ENCODE assay signal across 21 cellular contexts in the genomic region with DNA sequence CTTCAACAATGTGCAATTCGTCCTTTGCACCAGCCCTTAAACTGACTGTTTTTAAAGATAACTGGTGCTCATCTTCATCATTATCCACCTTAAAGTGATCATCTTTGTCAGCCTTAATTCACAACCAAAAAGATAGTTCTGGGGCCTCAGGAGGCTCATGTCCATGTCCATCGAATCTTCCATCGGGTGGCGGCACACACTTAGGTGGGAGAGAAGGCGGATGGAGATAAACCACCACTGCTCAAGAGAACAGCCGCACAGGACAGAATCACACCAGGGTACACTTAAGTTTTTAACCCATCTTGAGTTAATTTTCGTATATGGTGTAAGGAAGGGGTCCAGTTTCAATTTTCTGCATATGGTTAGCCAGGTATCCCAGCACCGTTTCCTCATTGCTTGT. TPM values are rescaled to one million over a fixed set of nuclear protein-coding genes. Genes with fewer than 3 reads are reported as not detected.
DNase-seq lines count a peak whose midpoint lies in the region; ATAC-seq and TF ChIP-seq lines count a peak whose summit lies in the region.
"Had no signal": no experiment of that assay in that cellular context is flagged by ENCODE, and none has a peak within 500 bp of the region (broad histone marks: within the 10 kb centered on the region; RNA-seq: fewer than 3 reads in every experiment).

No MANE protein-coding gene starts in this region.

- H3K27ac Mint-ChIP-seq in activated naive CD4-positive, alpha-beta T cell treated with anti-CD3 and anti-CD28 coated beads for 36 hours: no peak overlapping the region
- H3K27ac Mint-ChIP-seq in WTC11: no peak overlapping the region
- H3K27ac Mint-ChIP-seq in neural progenitor cell: no peak overlapping the region
- H3K27ac Mint-ChIP-seq: CD14-positive monocyte; CD4-positive, alpha-beta T cell; CD8-positive, alpha-beta memory T cell had no signal

- no peak overlapping the region for H3K27ac ChIP-seq in HCT116 (ENCODE audit: low read depth, low read length)
- no peak overlapping the region for H3K27ac ChIP-seq in neural progenitor cell
- H3K27ac ChIP-seq: A549; BLaER1 treated with 17β-estradiol and CSF1 and Interleukin-3, amounts not matched to agents 10 nM and 100 nM; GM23248 had no signal

- H3K4me1 Mint-ChIP-seq in activated naive CD4-positive, alpha-beta T cell treated with anti-CD3 and anti-CD28 coated beads for 36 hours (ENCODE audit: low read depth): no peaks in the 10 kb centered on the region
- H3K4me1 Mint-ChIP-seq in WTC11 (peaks cover 1% of the 10 kb centered on the region; the same call in 1 of the 2 replicates), neural progenitor cell (no peaks in the 10 kb centered on the region)
- H3K4me1 Mint-ChIP-seq: CD14-positive monocyte; CD8-positive, alpha-beta memory T cell had no signal

- ATAC-seq in HCT116 (no peak), WTC11 (no peak)
- ATAC-seq: A549, GM12878 had no signal

- H4K20me1 ChIP-seq in HCT116 (ENCODE audit: insufficient read depth): no peaks in the 10 kb centered on the region
- no peaks in the 10 kb centered on the region for H4K20me1 ChIP-seq in neural progenitor cell (ENCODE audit: low read depth)
- H4K20me1 ChIP-seq: BLaER1 treated with 17β-estradiol and CSF1 and Interleukin-3, amounts not matched to agents 10 nM and 100 nM had no signal

- H3K4me1 ChIP-seq in HCT116 (ENCODE audit: control insufficient read depth in 1 of 2, insufficient read depth in 2 of 2, low read length in 2 of 2): no peaks in the 10 kb centered on the region
- H3K4me1 ChIP-seq in neural progenitor cell: no peaks in the 10 kb centered on the region
- H3K4me1 ChIP-seq: A549, BE2C, HAP-1 had no signal

- no peaks in the 10 kb centered on the region for H3K9me2 ChIP-seq in HCT116 (ENCODE audit: insufficient read depth)

- H3K27me3 ChIP-seq in HCT116 (ENCODE audit: insufficient read depth, low read length): no peaks in the 10 kb centered on the region
- no peaks in the 10 kb centered on the region for H3K27me3 ChIP-seq in neural progenitor cell
- H3K27me3 ChIP-seq: BE2C; BLaER1 treated with 17β-estradiol and CSF1 and Interleukin-3, amounts not matched to agents 10 nM and 100 nM had no signal

- H2AFZ ChIP-seq in HCT116 (ENCODE audit: low read depth, low read length, poor library complexity, severe bottlenecking): no peak overlapping the region
- no peak overlapping the region for H2AFZ ChIP-seq in neural progenitor cell (replicated peaks)
- H2AFZ ChIP-seq: GM23248 had no signal

- peaks cover 7% of the 10 kb centered on the region for H3K27me3 Mint-ChIP-seq in activated naive CD4-positive, alpha-beta T cell treated with anti-CD3 and anti-CD28 coated beads for 36 hours (ENCODE audit: low read depth)
- H3K27me3 Mint-ChIP-seq in WTC11 (ENCODE audit: low read depth) (peaks cover 5% of the 10 kb centered on the region), neural progenitor cell (ENCODE audit: insufficient read depth, low read depth) (no peaks in the 10 kb centered on the region)

- intact Hi-C loops in activated naive CD4-positive, alpha-beta T cell treated with anti-CD3 and anti-CD28 coated beads for 36 hours (cut with micrococcal nuclease): no loop called here
- intact Hi-C loops in HCT116 (cut with micrococcal nuclease): no loop called here

- no peaks in the 10 kb centered on the region for H3F3A ChIP-seq in neural progenitor cell (ENCODE audit: low read depth)

- H3K9me3 Mint-ChIP-seq in activated naive CD4-positive, alpha-beta T cell treated with anti-CD3 and anti-CD28 coated beads for 36 hours: peaks cover 14% of the 10 kb centered on the region
- peaks cover 22% of the 10 kb centered on the region for H3K9me3 Mint-ChIP-seq in WTC11
- H3K9me3 Mint-ChIP-seq in neural progenitor cell: peaks cover 18% of the 10 kb centered on the region

- peak; percentile 33; the same call in 1 of the 2 replicates for TF ChIP-seq RAD21 in HCT116 (IDR thresholded peaks at IDR 0.05; ENCODE audit: low read depth)

- TF ChIP-seq POLR2A in HCT116 (IDR thresholded peaks at IDR 0.05; ENCODE audit: borderline replicate concordance, extremely low read depth, insufficient read depth, insufficient read length): no peak

- H3K9me3 ChIP-seq in HCT116 (ENCODE audit: control insufficient read depth in 1 of 2, insufficient read depth in 1 of 2, low read depth in 1 of 2, low read length in 2 of 2): no peaks in the 10 kb centered on the region
- no peaks in the 10 kb centered on the region for H3K9me3 ChIP-seq in neural progenitor cell (ENCODE audit: low read depth)
- H3K9me3 ChIP-seq: A549, BE2C had no signal

- RAD21 ChIA-PET in HCT116 (lab: Charles Lee; ENCODE audit: low non-redundant PET in 1 of 2, low total read pairs in 2 of 2, uncharacterized antibody in 2 of 2, unreplicated experiment in 2 of 2): no interaction called here

- H3K79me2 ChIP-seq in HCT116 (ENCODE audit: insufficient read depth, low read length): no peaks in the 10 kb centered on the region
- no peaks in the 10 kb centered on the region for H3K79me2 ChIP-seq in neural progenitor cell (ENCODE audit: low read depth)

- BruUV-seq in HCT116 (replicated peaks; lab: Mats Ljungman, UMichigan): no TSS peak

- peaks cover 6% of the 10 kb centered on the region for H3K36me3 Mint-ChIP-seq in activated naive CD4-positive, alpha-beta T cell treated with anti-CD3 and anti-CD28 coated beads for 36 hours (ENCODE audit: low read depth)
- peaks cover 16% of the 10 kb centered on the region for H3K36me3 Mint-ChIP-seq in WTC11
- peaks cover 3% of the 10 kb centered on the region for H3K36me3 Mint-ChIP-seq in neural progenitor cell
- H3K36me3 Mint-ChIP-seq: CD14-positive monocyte had no signal

- H3K4me3 Mint-ChIP-seq in activated naive CD4-positive, alpha-beta T cell treated with anti-CD3 and anti-CD28 coated beads for 36 hours: no peak overlapping the region
- H3K4me3 Mint-ChIP-seq in WTC11 (no peak overlapping the region), neural progenitor cell (no peak overlapping the region)
- H3K4me3 Mint-ChIP-seq: CD14-positive monocyte; CD4-positive, alpha-beta T cell; CD8-positive, alpha-beta memory T cell had no signal

- TF ChIP-seq CTCF in HCT116 (IDR thresholded peaks at IDR 0.05 in 2 of 3, conservative IDR thresholded peaks at IDR 0.05 in 1 of 3; ENCODE audit: borderline replicate concordance in 1 of 3, insufficient read depth in 1 of 3, low read depth in 2 of 3, low read length in 2 of 3) (no peak), WTC11 (IDR thresholded peaks at IDR 0.05) (no peak), neural progenitor cell (IDR thresholded peaks at IDR 0.05) (peak; percentile 4)

- H3K9ac ChIP-seq in HCT116 (ENCODE audit: low read length) (no peak overlapping the region), neural progenitor cell (no peak overlapping the region)
- H3K9ac ChIP-seq: BLaER1 treated with 17β-estradiol and CSF1 and Interleukin-3, amounts not matched to agents 10 nM and 100 nM; GM23248 had no signal

- CTCF ChIA-PET in activated naive CD4-positive, alpha-beta T cell treated with anti-CD3 and anti-CD28 coated beads for 36 hours (lab: Charles Lee): no interaction called here
- CTCF ChIA-PET in HCT116 (lab: Charles Lee) (no interaction called here), WTC11 (lab: Charles Lee) (no interaction called here)

- POLR2A ChIA-PET in HCT116 (lab: Charles Lee): no interaction called here
- POLR2A ChIA-PET in WTC11 (lab: Charles Lee): no interaction called here

- H3K4me3 ChIP-seq in HCT116 (replicated peaks in 1 of 2; ENCODE audit: low read depth in 1 of 2, low read length in 2 of 2) (no peak overlapping the region), neural progenitor cell (no peak overlapping the region)
- H3K4me3 ChIP-seq: A549; BLaER1 treated with 17β-estradiol and CSF1 and Interleukin-3, amounts not matched to agents 10 nM and 100 nM; GM12878; GM23248; HAP-1 had no signal

- DNase-seq in activated naive CD4-positive, alpha-beta T cell treated with anti-CD3 and anti-CD28 coated beads for 36 hours: peak; percentile 8
- DNase-seq in activated naive CD4-positive, alpha-beta T cell treated with anti-CD3 and anti-CD28 coated beads, Interleukin-2, amount 50 U/mL, for 16 hours: no peak
- DNase-seq in HCT116 (ENCODE audit: low read depth, low spot score): no peak
- DNase-seq in WTC11 (ENCODE audit: low spot score): peak; percentile 22
- no peak for DNase-seq in neural progenitor cell (ENCODE audit: low spot score)
- DNase-seq in cortex of kidney (lab: John Stamatoyannopoulos, UW): no peak
- no peak for DNase-seq in NCI-H748 treated with DMSO at 0.1 percent for 48 hours (lab: John Stamatoyannopoulos, UW)
- DNase-seq: 8988T; ACHN; AML-193; BE2C; CD4-positive, alpha-beta T cell; CD8-positive, alpha-beta memory T cell; DMS 273 treated with DMSO at 0.1 percent for 48 hours; DND-41; GM23248 had no signal

- no peaks in the 10 kb centered on the region for H3K36me3 ChIP-seq in HCT116 (ENCODE audit: control insufficient read depth in 1 of 2, insufficient read depth in 2 of 2, low read length in 2 of 2)
- no peaks in the 10 kb centered on the region for H3K36me3 ChIP-seq in neural progenitor cell
- H3K36me3 ChIP-seq: BE2C, HAP-1 had no signal

- H3K4me2 ChIP-seq in HCT116 (ENCODE audit: low read length) (no peak overlapping the region), neural progenitor cell (no peak overlapping the region)
- H3K4me2 ChIP-seq: A549; BLaER1 treated with 17β-estradiol and CSF1 and Interleukin-3, amounts not matched to agents 10 nM and 100 nM had no signal

TF ChIP-seq in HCT116, 20 proteins besides CTCF, POLR2A, EP300 and RAD21:
- TF ChIP-seq YY1 (IDR thresholded peaks at IDR 0.05; ENCODE audit: extremely low read depth, insufficient replicate concordance, low read depth, low read length) (no peak), EGR1 (IDR thresholded peaks at IDR 0.05; ENCODE audit: low read depth) (no peak), CBX3 (IDR thresholded peaks at IDR 0.05; ENCODE audit: low read depth) (no peak), JUND (IDR thresholded peaks at IDR 0.05) (no peak)

RNA-seq across cellular contexts. Expression of gene OIT3, which starts 24.8 kb away (rescaled TPM):
- total RNA-seq in activated naive CD4-positive, alpha-beta T cell treated with anti-CD3 and anti-CD28 coated beads for 36 hours: not detected
- total RNA-seq in HCT116 (2021; ENCODE audit: unreplicated experiment) (not detected), WTC11 (2021) (not detected in 3 replicates), neural progenitor cell (ENCODE audit: low replicate concordance) (not detected in 2 replicates)
- polyA plus RNA-seq in HCT116 (2012): not detected in 2 replicates
- total RNA-seq: CD4-positive, alpha-beta T cell; CD8-positive, alpha-beta memory T cell; GM12878; GM23248 had no signal
- polyA plus RNA-seq: CD14-positive monocyte; CD8-positive, alpha-beta memory T cell; GM12878; GM23248 had no signal

RNA-seq across cellular contexts. Expression of gene PLA2G12B, which starts 36.3 kb away (rescaled TPM):
- not detected for total RNA-seq in activated naive CD4-positive, alpha-beta T cell treated with anti-CD3 and anti-CD28 coated beads for 36 hours
- total RNA-seq in HCT116 (2021; ENCODE audit: unreplicated experiment) (not detected), WTC11 (2021) (not detected in 3 replicates), neural progenitor cell (ENCODE audit: low replicate concordance) (0.12 TPM in 1 of 2 replicates, not detected in the other)
- 0.05 TPM in 1 of 2 replicates, not detected in the other for polyA plus RNA-seq in HCT116 (2012)
- total RNA-seq: CD4-positive, alpha-beta T cell; CD8-positive, alpha-beta memory T cell; GM12878; GM23248 had no signal
- polyA plus RNA-seq: A549; CD14-positive monocyte; CD8-positive, alpha-beta memory T cell; GM12878; GM23248 had no signal

Comparison
In these comparisons a context has a peak if more than half of its experiments do, and no peak if none do; other contexts are left out.
1. DNase-seq: peak in activated naive CD4-positive, alpha-beta T cell treated with anti-CD3 and anti-CD28 coated beads for 36 hours (single experiment) and WTC11 (single experiment); none in activated naive CD4-positive, alpha-beta T cell treated with anti-CD3 and anti-CD28 coated beads, Interleukin-2, amount 50 U/mL, for 16 hours (single experiment), HCT116 (single experiment), neural progenitor cell (single experiment), cortex of kidney (single experiment) and NCI-H748 treated with DMSO at 0.1 percent for 48 hours (single experiment).